22 cellular contexts compared by ENCODE assay signal in the genomic region with DNA sequence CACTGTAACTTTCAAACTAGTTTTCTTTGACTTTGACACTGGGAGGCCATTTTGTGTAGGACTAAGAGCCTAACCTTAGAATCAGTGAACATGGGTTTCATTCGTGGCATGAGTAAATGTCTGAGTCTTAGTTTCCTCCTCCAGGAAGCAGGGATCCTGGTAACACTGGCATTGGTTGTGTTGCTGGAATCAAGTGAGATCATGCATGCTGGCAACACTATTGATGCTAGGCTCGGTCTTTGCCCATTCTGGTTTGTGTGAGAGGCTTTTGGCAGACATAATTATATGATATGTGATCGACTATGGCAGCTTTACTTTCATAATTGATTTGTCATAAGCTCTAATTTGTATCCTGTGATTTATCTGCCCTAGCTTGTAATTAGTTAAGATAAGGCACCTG. TPM values are rescaled to one million over a fixed set of nuclear protein-coding genes. Genes with fewer than 3 reads are reported as not detected.
DNase-seq lines count a peak whose midpoint lies in the region; ATAC-seq, FAIRE-seq and TF ChIP-seq lines count a peak whose summit lies in the region.
"Had no signal": no experiment of that assay in that cellular context is flagged by ENCODE, and none has a peak within 500 bp of the region (broad histone marks: within the 10 kb centered on the region; RNA-seq: fewer than 3 reads in every experiment).

No MANE protein-coding gene starts in this region.

- H3K9me3 ChIP-seq in pancreas = no peaks in the 10 kb centered on the region
- H3K9me3 ChIP-seq: neutrophil, right atrium auricular region had no signal

- H3K36me3 ChIP-seq in pancreas = no peaks in the 10 kb centered on the region
- H3K36me3 ChIP-seq: neutrophil, right atrium auricular region had no signal

- H3K27ac ChIP-seq in pancreas = no peak overlapping the region
- H3K27ac ChIP-seq: neutrophil, right atrium auricular region had no signal

- no peaks in the 10 kb centered on the region for H3K4me1 ChIP-seq in pancreas
- H3K4me1 ChIP-seq: right atrium auricular region had no signal

- no peak overlapping the region for H3K4me3 ChIP-seq in pancreas
- H3K4me3 ChIP-seq: right atrium auricular region had no signal

- WGBS in pancreas, 2 donors = 39 to 46% methylated on average over 3 of the region's 3 CpGs

- DNase-seq in NCI-H1436 (lab: John Stamatoyannopoulos, UW) (peak; percentile 95), NCI-H1436 treated with DMSO at 0.1 percent for 48 hours (lab: John Stamatoyannopoulos, UW) (no peak), NCI-H1930 (lab: John Stamatoyannopoulos, UW) (peak; percentile 76 to 89), RKO (ENCODE audit: low spot score) (peak; percentile 27), pancreas (no peak), NCI-H345 treated with DMSO at 0.1 percent for 48 hours (lab: John Stamatoyannopoulos, UW; ENCODE audit: unreplicated experiment) (no peak), left lobe of liver (ENCODE audit: low spot score) (no peak)
- DNase-seq in activated effector memory CD4-positive, alpha-beta T cell treated with Interleukin-2 at 50 U/mL for 16 hours = no peak
- DNase-seq: 8988T; activated CD4-positive, alpha-beta T cell treated with anti-CD3 and anti-CD28 coated beads for 4 hours; activated CD8-positive, alpha-beta memory T cell treated with anti-CD3 and anti-CD28 coated beads, Interleukin-2, amount 50 U/mL, for 48 hours; amygdala; C1 segment of cervical spinal cord; effector CD8-positive, alpha-beta T cell; HCEC 1CT; hippocampal formation; left cardiac atrium; NCI-H446 treated with DMSO at 0.1 percent for 48 hours; stimulated activated naive CD8-positive, alpha-beta T cell treated with anti-CD3 and anti-CD28 coated beads, Interleukin-15, Interleukin-2, amounts not matched to agents 100 U/mL and 50 U/mL, for 24 hours had no signal

- intact Hi-C loops in pancreas (cut with DNase I) = no loop called here

- no peak for TF ChIP-seq CTCF in pancreas (IDR thresholded peaks at IDR 0.05)

- ATAC-seq in pancreas (peak in 3 of 4 donors; percentile 40 to 72 (median 44)), left lobe of liver (no peak)
- ATAC-seq: left cardiac atrium; stimulated activated naive CD8-positive, alpha-beta T cell treated with anti-CD3 and anti-CD28 coated beads, Interleukin-15, Interleukin-2, amounts not matched to agents 100 U/mL and 50 U/mL, for 24 hours had no signal

- H3K27me3 ChIP-seq in pancreas = no peaks in the 10 kb centered on the region
- H3K27me3 ChIP-seq: neutrophil, right atrium auricular region had no signal

- FAIRE-seq in pancreas (lab: Jason Lieb, UNC) = no peak

RNA-seq across cellular contexts. Expression of gene PPP1R1C, which starts 12.4 kb away (rescaled TPM):
- total RNA-seq in pancreas (1 to 10 TPM in 1 of 6 donors, under 1 TPM in 5; 0.20 to 1.6 (median 0.50) TPM), left lobe of liver (7.2 TPM)
- polyA plus RNA-seq in pancreas = 1 to 10 TPM; 1.9 to 2.4 TPM
- total RNA-seq: mononuclear cell had no signal

Comparison
In these comparisons a context has a peak if more than half of its experiments do, and no peak if none do; other contexts are left out.
1. DNase-seq: peak in NCI-H1436 (single experiment), NCI-H1930 (2 of 2) and RKO (single experiment); none in NCI-H1436 treated with DMSO at 0.1 percent for 48 hours (single experiment), pancreas (0 of 6), NCI-H345 treated with DMSO at 0.1 percent for 48 hours (single experiment), activated effector memory CD4-positive, alpha-beta T cell treated with Interleukin-2 at 50 U/mL for 16 hours (single experiment) and left lobe of liver (single experiment).